In the genomic region with DNA sequence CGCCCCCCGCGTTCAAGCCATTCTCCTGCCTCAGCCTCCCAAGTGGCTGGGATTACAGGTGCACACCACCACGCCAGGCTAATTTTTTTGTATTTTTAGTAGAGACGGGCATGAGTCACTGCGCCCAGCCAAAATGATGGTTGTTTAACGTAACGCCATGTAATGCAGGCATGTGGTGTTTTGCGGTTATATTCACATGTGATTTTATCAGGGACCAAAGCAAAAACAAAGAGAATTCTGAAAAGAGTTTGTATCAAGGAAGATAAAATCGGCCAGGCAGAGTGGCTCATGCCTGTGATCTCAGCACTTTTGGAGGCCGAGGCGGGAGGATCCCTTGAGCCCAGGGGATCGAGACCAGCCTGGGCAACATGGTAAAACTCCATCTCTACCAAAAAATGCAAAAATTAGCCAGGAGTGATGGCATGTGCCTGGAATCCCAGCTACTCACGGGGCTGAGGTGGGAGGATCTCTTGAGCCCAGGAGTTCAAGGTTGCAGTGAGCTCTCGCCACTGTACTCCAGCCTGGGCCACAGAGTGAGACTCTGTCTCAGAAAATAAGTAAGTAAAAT, we compare ENCODE assay signal across 1 cellular context.
TF ChIP-seq lines count a peak whose summit lies in the region.

No MANE protein-coding gene starts in this region.

TF ChIP-seq in HEK293T, 16 proteins besides CTCF, POLR2A, EP300 and RAD21 (continued from another document):
- TF ChIP-seq, protein P1, sequence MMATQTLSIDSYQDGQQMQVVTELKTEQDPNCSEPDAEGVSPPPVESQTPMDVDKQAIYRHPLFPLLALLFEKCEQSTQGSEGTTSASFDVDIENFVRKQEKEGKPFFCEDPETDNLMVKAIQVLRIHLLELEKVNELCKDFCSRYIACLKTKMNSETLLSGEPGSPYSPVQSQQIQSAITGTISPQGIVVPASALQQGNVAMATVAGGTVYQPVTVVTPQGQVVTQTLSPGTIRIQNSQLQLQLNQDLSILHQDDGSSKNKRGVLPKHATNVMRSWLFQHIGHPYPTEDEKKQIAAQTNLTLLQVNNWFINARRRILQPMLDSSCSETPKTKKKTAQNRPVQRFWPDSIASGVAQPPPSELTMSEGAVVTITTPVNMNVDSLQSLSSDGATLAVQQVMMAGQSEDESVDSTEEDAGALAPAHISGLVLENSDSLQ (IDR thresholded peaks at IDR 0.05), result no peak
- TF ChIP-seq NFRKB (IDR thresholded peaks at IDR 0.05) (no peak), L3MBTL2 (conservative IDR thresholded peaks at IDR 0.05) (no peak), FOXM1 (IDR thresholded peaks at IDR 0.05; ENCODE audit: borderline replicate concordance) (no peak), HDGF (IDR thresholded peaks at IDR 0.05; ENCODE audit: borderline replicate concordance) (no peak), FOXK2 (IDR thresholded peaks at IDR 0.05) (no peak), FOXA1 (IDR thresholded peaks at IDR 0.05) (no peak), BHLHE40 (IDR thresholded peaks at IDR 0.05; ENCODE audit: borderline replicate concordance) (no peak), ELF4 (IDR thresholded peaks at IDR 0.05) (no peak), ZNF384 (IDR thresholded peaks at IDR 0.05) (no peak), CTBP1 (IDR thresholded peaks at IDR 0.05; ENCODE audit: borderline replicate concordance) (no peak), SUZ12 (IDR thresholded peaks at IDR 0.05) (no peak), LEF1 (IDR thresholded peaks at IDR 0.05; ENCODE audit: borderline replicate concordance) (no peak), SP1 (IDR thresholded peaks at IDR 0.05) (no peak), ARNT (IDR thresholded peaks at IDR 0.05) (no peak)
